11 cellular contexts compared by ENCODE assay signal in the genomic region with DNA sequence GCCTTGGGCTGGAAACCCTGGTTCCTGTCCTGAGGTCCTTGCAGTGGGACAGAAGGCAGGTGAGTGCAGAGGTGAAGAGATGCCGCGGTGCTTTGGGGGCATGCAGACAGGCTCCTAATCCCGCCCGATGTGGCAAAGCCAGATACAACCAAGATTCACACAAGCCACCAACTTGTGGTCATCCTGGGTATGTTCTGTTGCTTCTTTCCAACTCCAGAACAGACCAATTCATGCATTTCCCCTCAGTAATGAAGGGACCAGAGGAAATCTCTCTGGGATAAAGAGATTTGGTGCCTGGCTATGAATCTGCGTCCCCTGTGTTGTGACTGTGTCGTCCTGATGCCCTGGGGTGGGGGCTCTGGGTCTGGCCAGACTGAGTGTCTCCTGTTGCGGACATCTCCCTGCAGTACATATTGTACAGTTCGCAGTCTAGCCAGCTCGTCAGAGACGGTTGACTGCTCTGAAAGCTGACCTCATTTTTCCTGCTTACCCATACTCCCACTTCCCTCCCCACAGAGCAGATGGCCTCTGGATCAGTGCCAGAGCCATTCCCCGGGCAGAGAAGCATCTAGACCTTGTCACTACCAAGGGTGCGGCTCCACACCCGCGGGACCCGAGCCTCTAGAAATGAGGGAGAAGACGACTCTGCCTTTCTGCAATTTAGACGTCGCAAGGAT.
DNase-seq lines count a peak whose midpoint lies in the region; ATAC-seq lines count a peak whose summit lies in the region.
"Had no signal": no experiment of that assay in that cellular context is flagged by ENCODE, and none has a peak within 500 bp of the region (broad histone marks: within the 10 kb centered on the region; RNA-seq: fewer than 3 reads in every experiment).

No MANE protein-coding gene starts in this region.

- CTCF ChIA-PET in activated naive CD4-positive, alpha-beta T cell treated with anti-CD3 and anti-CD28 coated beads, Interleukin-2, amount 10 ng/mL, durations not matched to agents 7 days and 5 days (lab: Charles Lee), result no interaction called here
- CTCF ChIA-PET in T-cell (lab: Charles Lee), result no interaction called here
- CTCF ChIA-PET in activated CD4-positive, alpha-beta memory T cell treated with anti-CD3 and anti-CD28 coated beads, Interleukin-2, amount 10 ng/mL, durations not matched to agents 7 days and 5 days (lab: Charles Lee), result no interaction called here

- H3K4me3 Mint-ChIP-seq in activated naive CD4-positive, alpha-beta T cell treated with anti-CD3 and anti-CD28 coated beads, Interleukin-2, amount 10 ng/mL, durations not matched to agents 7 days and 5 days, result no peak overlapping the region
- no peak overlapping the region for H3K4me3 Mint-ChIP-seq in T-cell
- no peak overlapping the region for H3K4me3 Mint-ChIP-seq in activated CD4-positive, alpha-beta memory T cell treated with anti-CD3 and anti-CD28 coated beads, Interleukin-2, amount 10 ng/mL, durations not matched to agents 7 days and 5 days
- H3K4me3 Mint-ChIP-seq: activated B cell treated with CpG ODN at 0.5 μM for 24 hours; activated naive CD8-positive, alpha-beta T cell treated with anti-CD3 and anti-CD28 coated beads for 36 hours had no signal

- ATAC-seq in T-cell (replicated peaks in 1 of 4) (no peak), HG02885 (IDR thresholded peaks at IDR 0.05; ENCODE audit: poor library complexity, unreplicated experiment) (no peak)
- ATAC-seq: gastroesophageal sphincter had no signal

- peak; percentile 52 for DNase-seq in DMS153 (lab: John Stamatoyannopoulos, UW)
- DNase-seq in NCI-H1694 treated with DMSO at 0.1 percent for 48 hours (lab: John Stamatoyannopoulos, UW), result peak; percentile 32
- DNase-seq in cerebellar cortex (ENCODE audit: low spot score), result peak; percentile 94
- peak; percentile 6 to 27 for DNase-seq in lung microvascular endothelial cell (ENCODE audit: low read depth in 2 of 2)
- DNase-seq in activated naive CD4-positive, alpha-beta T cell treated with anti-CD3 and anti-CD28 coated beads, Interleukin-2, amount 10 ng/mL, durations not matched to agents 7 days and 5 days, result no peak
- no peak for DNase-seq in T-cell
- DNase-seq in activated CD4-positive, alpha-beta memory T cell treated with anti-CD3 and anti-CD28 coated beads, Interleukin-2, amount 10 ng/mL, durations not matched to agents 7 days and 5 days, result no peak
- DNase-seq: activated B cell treated with CpG ODN at 0.5 μM for 24 hours; activated naive CD8-positive, alpha-beta T cell treated with anti-CD3 and anti-CD28 coated beads for 36 hours had no signal

- POLR2A ChIA-PET in T-cell (lab: Charles Lee), result no interaction called here
- POLR2A ChIA-PET in activated CD4-positive, alpha-beta memory T cell treated with anti-CD3 and anti-CD28 coated beads, Interleukin-2, amount 10 ng/mL, durations not matched to agents 7 days and 5 days (lab: Charles Lee), result no interaction called here

- H3K27me3 Mint-ChIP-seq in activated naive CD4-positive, alpha-beta T cell treated with anti-CD3 and anti-CD28 coated beads, Interleukin-2, amount 10 ng/mL, durations not matched to agents 7 days and 5 days, result no peaks in the 10 kb centered on the region
- H3K27me3 Mint-ChIP-seq in T-cell, result peaks cover 1 to 5% of the 10 kb centered on the region in 2 donors
- H3K27me3 Mint-ChIP-seq in activated CD4-positive, alpha-beta memory T cell treated with anti-CD3 and anti-CD28 coated beads, Interleukin-2, amount 10 ng/mL, durations not matched to agents 7 days and 5 days, result no peaks in the 10 kb centered on the region

- no peaks in the 10 kb centered on the region for H3K9me3 Mint-ChIP-seq in activated naive CD4-positive, alpha-beta T cell treated with anti-CD3 and anti-CD28 coated beads, Interleukin-2, amount 10 ng/mL, durations not matched to agents 7 days and 5 days
- H3K9me3 Mint-ChIP-seq in T-cell, result no peaks in the 10 kb centered on the region
- H3K9me3 Mint-ChIP-seq in activated CD4-positive, alpha-beta memory T cell treated with anti-CD3 and anti-CD28 coated beads, Interleukin-2, amount 10 ng/mL, durations not matched to agents 7 days and 5 days, result no peaks in the 10 kb centered on the region
- H3K9me3 Mint-ChIP-seq: activated B cell treated with CpG ODN at 0.5 μM for 24 hours; activated naive CD8-positive, alpha-beta T cell treated with anti-CD3 and anti-CD28 coated beads for 36 hours had no signal

- no peaks in the 10 kb centered on the region for H3K36me3 Mint-ChIP-seq in activated naive CD4-positive, alpha-beta T cell treated with anti-CD3 and anti-CD28 coated beads, Interleukin-2, amount 10 ng/mL, durations not matched to agents 7 days and 5 days
- no peaks in the 10 kb centered on the region for H3K36me3 Mint-ChIP-seq in T-cell
- no peaks in the 10 kb centered on the region for H3K36me3 Mint-ChIP-seq in activated CD4-positive, alpha-beta memory T cell treated with anti-CD3 and anti-CD28 coated beads, Interleukin-2, amount 10 ng/mL, durations not matched to agents 7 days and 5 days (ENCODE audit: low read depth)
- H3K36me3 Mint-ChIP-seq: activated naive CD8-positive, alpha-beta T cell treated with anti-CD3 and anti-CD28 coated beads for 36 hours had no signal

- no peaks in the 10 kb centered on the region for H3K4me1 Mint-ChIP-seq in activated naive CD4-positive, alpha-beta T cell treated with anti-CD3 and anti-CD28 coated beads, Interleukin-2, amount 10 ng/mL, durations not matched to agents 7 days and 5 days
- peaks cover 0 to under 1% (median 0%) of the 10 kb centered on the region in 3 donors for H3K4me1 Mint-ChIP-seq in T-cell
- no peaks in the 10 kb centered on the region for H3K4me1 Mint-ChIP-seq in activated CD4-positive, alpha-beta memory T cell treated with anti-CD3 and anti-CD28 coated beads, Interleukin-2, amount 10 ng/mL, durations not matched to agents 7 days and 5 days
- H3K4me1 Mint-ChIP-seq: activated B cell treated with CpG ODN at 0.5 μM for 24 hours had no signal

- no peak overlapping the region for H3K27ac Mint-ChIP-seq in activated naive CD4-positive, alpha-beta T cell treated with anti-CD3 and anti-CD28 coated beads, Interleukin-2, amount 10 ng/mL, durations not matched to agents 7 days and 5 days
- no peak overlapping the region for H3K27ac Mint-ChIP-seq in T-cell
- H3K27ac Mint-ChIP-seq in activated CD4-positive, alpha-beta memory T cell treated with anti-CD3 and anti-CD28 coated beads, Interleukin-2, amount 10 ng/mL, durations not matched to agents 7 days and 5 days, result no peak overlapping the region
- H3K27ac Mint-ChIP-seq: activated B cell treated with CpG ODN at 0.5 μM for 24 hours; activated naive CD8-positive, alpha-beta T cell treated with anti-CD3 and anti-CD28 coated beads for 36 hours had no signal

Comparison
In these comparisons a context has a peak if more than half of its experiments do, and no peak if none do; other contexts are left out.
1. DNase-seq: peak in DMS153 (single experiment), NCI-H1694 treated with DMSO at 0.1 percent for 48 hours (single experiment), cerebellar cortex (single experiment) and lung microvascular endothelial cell (2 of 2); none in activated naive CD4-positive, alpha-beta T cell treated with anti-CD3 and anti-CD28 coated beads, Interleukin-2, amount 10 ng/mL, durations not matched to agents 7 days and 5 days (single experiment), T-cell (0 of 34) and activated CD4-positive, alpha-beta memory T cell treated with anti-CD3 and anti-CD28 coated beads, Interleukin-2, amount 10 ng/mL, durations not matched to agents 7 days and 5 days (single experiment).